8 cellular contexts compared by ENCODE assay signal in genomic region chrX:153667931-153668396, GRCh38. TPM values are rescaled to one million over a fixed set of nuclear protein-coding genes. Genes with fewer than 3 reads are reported as not detected.
DNase-seq lines count a peak whose midpoint lies in the region; ATAC-seq and TF ChIP-seq lines count a peak whose summit lies in the region.

No MANE protein-coding gene starts in this region.

- intact Hi-C loops in PC-3 (cut with micrococcal nuclease) = loop anchor here (1.0 to 5.0 kb wide), 3 partner anchors 59 to 131 kb away; no protein-coding TSS in a partner anchor

- H3K9me2 ChIP-seq in PC-3 (replicated peaks; ENCODE audit: low read length) = no peaks in the 10 kb centered on the region

- peaks cover 22% of the 10 kb centered on the region; the same call in 1 of the 2 replicates for H3K9me3 ChIP-seq in HUES6 (ENCODE audit: control insufficient read depth, insufficient read depth, low read depth, low read length)
- no peaks in the 10 kb centered on the region for H3K9me3 ChIP-seq in PC-3 (ENCODE audit: low read length)

- DNase-seq in GM12864 (ENCODE audit: low read depth) = peak; percentile 8
- DNase-seq in PC-3 = peak; percentile 82
- DNase-seq in activated T-cell treated with anti-CD3 and anti-CD28 coated beads, Interleukin-2, amount 50 U/mL, for 4 hours = peak; percentile 74
- peak; percentile 57 for DNase-seq in fibroblast of gingiva (ENCODE audit: low read depth)
- peak; percentile 79 for DNase-seq in natural killer cell treated with Interleukin-12 subunit alpha and Interleukin-12 subunit beta and Interleukin-15 and Interleukin-18, amount 100 ng/mL, for 72 hours (ENCODE audit: low spot score)
- DNase-seq in stimulated activated naive CD4-positive, alpha-beta T cell (lab: John Stamatoyannopoulos, UW) = peak; percentile 34 to 74 (median 64)

- H3K36me3 Mint-ChIP-seq in activated T-cell treated with anti-CD3 and anti-CD28 coated beads, Interleukin-2, amount 50 U/mL, for 4 hours (ENCODE audit: insufficient read depth) = no peaks in the 10 kb centered on the region
- no peaks in the 10 kb centered on the region for H3K36me3 Mint-ChIP-seq in natural killer cell treated with Interleukin-12 subunit alpha and Interleukin-12 subunit beta and Interleukin-15 and Interleukin-18, amount 100 ng/mL, for 72 hours

- H3K27me3 Mint-ChIP-seq in activated T-cell treated with anti-CD3 and anti-CD28 coated beads, Interleukin-2, amount 50 U/mL, for 4 hours (ENCODE audit: low read depth) = peaks cover 9% of the 10 kb centered on the region
- H3K27me3 Mint-ChIP-seq in natural killer cell treated with Interleukin-12 subunit alpha and Interleukin-12 subunit beta and Interleukin-15 and Interleukin-18, amount 100 ng/mL, for 72 hours = peaks cover 6 to 23% of the 10 kb centered on the region in 2 donors

- ATAC-seq in PC-3 (peak; percentile 87), HG03108 (IDR thresholded peaks at IDR 0.05; ENCODE audit: unreplicated experiment) (no peak)
- peak; percentile 79 to 82 for ATAC-seq in activated T-cell treated with anti-CD3 and anti-CD28 coated beads, Interleukin-2, amount 50 U/mL, for 4 hours
- peak; percentile 79 to 81 for ATAC-seq in natural killer cell treated with Interleukin-12 subunit alpha and Interleukin-12 subunit beta and Interleukin-15 and Interleukin-18, amount 100 ng/mL, for 72 hours

- peak overlapping the region; percentile 28 to 55 for H3K27ac Mint-ChIP-seq in natural killer cell treated with Interleukin-12 subunit alpha and Interleukin-12 subunit beta and Interleukin-15 and Interleukin-18, amount 100 ng/mL, for 72 hours

- H3K4me1 ChIP-seq in HUES6 (ENCODE audit: control insufficient read depth, insufficient read depth, low read length) (0 out of 2 replicates have a peak, but pooled peaks cover 3% of the 10 kb centered on the region), PC-3 (ENCODE audit: insufficient read depth, low read length) (no peaks in the 10 kb centered on the region)

- TF ChIP-seq CTCF in GM12864 (IDR thresholded peaks at IDR 0.05; ENCODE audit: low read depth, low read length, missing control alignments) = peak; percentile 75
- peak; percentile 93 for TF ChIP-seq CTCF in PC-3 (conservative IDR thresholded peaks at IDR 0.05; ENCODE audit: low read depth, low read length)

- H3K36me3 ChIP-seq in HUES6 (ENCODE audit: control insufficient read depth, insufficient read depth, low read length) = no peaks in the 10 kb centered on the region
- no peaks in the 10 kb centered on the region for H3K36me3 ChIP-seq in PC-3 (ENCODE audit: low read depth, low read length)

- H3K4me2 ChIP-seq in PC-3 (ENCODE audit: low read length) = peak overlapping the region; percentile 67

- H3K79me2 ChIP-seq in PC-3 (ENCODE audit: low read length) = no peaks in the 10 kb centered on the region

- peaks cover 36% of the 10 kb centered on the region; the same call in 1 of the 2 replicates for H3K27me3 ChIP-seq in HUES6 (ENCODE audit: control insufficient read depth, insufficient read depth, low read length)
- no peaks in the 10 kb centered on the region for H3K27me3 ChIP-seq in PC-3 (ENCODE audit: low read length)

- H3K9me3 Mint-ChIP-seq in activated T-cell treated with anti-CD3 and anti-CD28 coated beads, Interleukin-2, amount 50 U/mL, for 4 hours = no peaks in the 10 kb centered on the region
- H3K9me3 Mint-ChIP-seq in natural killer cell treated with Interleukin-12 subunit alpha and Interleukin-12 subunit beta and Interleukin-15 and Interleukin-18, amount 100 ng/mL, for 72 hours = no peaks in the 10 kb centered on the region

- H3K4me3 Mint-ChIP-seq in activated T-cell treated with anti-CD3 and anti-CD28 coated beads, Interleukin-2, amount 50 U/mL, for 4 hours = peak overlapping the region; percentile 77
- peak overlapping the region; percentile 47 for H3K4me3 Mint-ChIP-seq in natural killer cell treated with Interleukin-12 subunit alpha and Interleukin-12 subunit beta and Interleukin-15 and Interleukin-18, amount 100 ng/mL, for 72 hours

- H3K4me1 Mint-ChIP-seq in activated T-cell treated with anti-CD3 and anti-CD28 coated beads, Interleukin-2, amount 50 U/mL, for 4 hours (ENCODE audit: low read depth) = peaks cover 5% of the 10 kb centered on the region
- H3K4me1 Mint-ChIP-seq in natural killer cell treated with Interleukin-12 subunit alpha and Interleukin-12 subunit beta and Interleukin-15 and Interleukin-18, amount 100 ng/mL, for 72 hours (ENCODE audit: low read depth in 2 of 2) = peaks cover 7 to 12% of the 10 kb centered on the region in 2 donors

- H3K9ac ChIP-seq in HUES6 (ENCODE audit: low read length) (peak overlapping the region; percentile 39), PC-3 (ENCODE audit: low read length) (no peak overlapping the region)

- H3K4me3 ChIP-seq in GM12864 (ENCODE audit: low read depth, low read length) (no peak overlapping the region), HUES6 (ENCODE audit: low read depth, low read length) (peak overlapping the region; percentile 46), PC-3 (ENCODE audit: low read length) (peak overlapping the region; percentile 41; the same call in 1 of the 2 replicates)

- peak overlapping the region; percentile 64 for H2AFZ ChIP-seq in PC-3 (ENCODE audit: low read length)

- no peaks in the 10 kb centered on the region for H3F3A ChIP-seq in PC-3 (ENCODE audit: low read length, unreplicated experiment)

- BruUV-seq in PC-3 (replicated peaks; lab: Mats Ljungman, UMichigan) = no TSS peak

- POLR2A ChIA-PET in PC-3 (lab: Charles Lee; ENCODE audit: unreplicated experiment) = no interaction called here

- CTCF ChIA-PET in PC-3 (lab: Charles Lee) = interaction anchor here (0.5 to 1.7 kb wide), 8 partner anchors 10 to 391 kb away, joined by 3 to 9 read pairs (median 5); partner anchors contain the start of gene CCNQ

- no peak overlapping the region for H3K27ac ChIP-seq in HUES6 (ENCODE audit: low read depth, low read length)
- H3K27ac ChIP-seq in PC-3 (ENCODE audit: low read length) = no peak overlapping the region

- no peaks in the 10 kb centered on the region for H4K20me1 ChIP-seq in PC-3 (ENCODE audit: low read length)

RNA-seq across cellular contexts. Expression of gene PNCK, which starts 5.6 kb away (rescaled TPM):
- total RNA-seq in PC-3 (2014; rRNA removed) = 1.0 and 3.3 TPM in 2 replicates
- under 1 TPM; 0.26 to 0.71 (median 0.51) TPM for total RNA-seq in activated T-cell treated with anti-CD3 and anti-CD28 coated beads, Interleukin-2, amount 50 U/mL, for 4 hours
- not detected for total RNA-seq in natural killer cell treated with Interleukin-12 subunit alpha and Interleukin-12 subunit beta and Interleukin-15 and Interleukin-18, amount 100 ng/mL, for 72 hours

RNA-seq across cellular contexts. Expression of gene SLC6A8, which starts 19.8 kb away (rescaled TPM):
- 45.3 and 52.5 TPM in 2 replicates for total RNA-seq in PC-3 (2014; rRNA removed)
- 1 to 10 TPM; 1.1 to 1.9 (median 1.6) TPM for total RNA-seq in activated T-cell treated with anti-CD3 and anti-CD28 coated beads, Interleukin-2, amount 50 U/mL, for 4 hours
- 1 to 10 TPM; 2.3 to 4.1 TPM for total RNA-seq in natural killer cell treated with Interleukin-12 subunit alpha and Interleukin-12 subunit beta and Interleukin-15 and Interleukin-18, amount 100 ng/mL, for 72 hours

RNA-seq across cellular contexts. Expression of gene DUSP9, which starts 21.0 kb away (rescaled TPM):
- 10.7 and 13.0 TPM in 2 replicates for total RNA-seq in PC-3 (2014; rRNA removed)
- under 1 TPM; 0.11 to 0.42 (median 0.33) TPM for total RNA-seq in activated T-cell treated with anti-CD3 and anti-CD28 coated beads, Interleukin-2, amount 50 U/mL, for 4 hours
- not detected for total RNA-seq in natural killer cell treated with Interleukin-12 subunit alpha and Interleukin-12 subunit beta and Interleukin-15 and Interleukin-18, amount 100 ng/mL, for 72 hours

RNA-seq across cellular contexts. Expression of gene BCAP31, which starts 56.2 kb away (rescaled TPM):
- total RNA-seq in PC-3 (2014; rRNA removed) = 289 and 301 TPM in 2 replicates
- total RNA-seq in activated T-cell treated with anti-CD3 and anti-CD28 coated beads, Interleukin-2, amount 50 U/mL, for 4 hours = 100 to 1,000 TPM; 134 to 176 (median 151) TPM
- total RNA-seq in natural killer cell treated with Interleukin-12 subunit alpha and Interleukin-12 subunit beta and Interleukin-15 and Interleukin-18, amount 100 ng/mL, for 72 hours = 100 to 1,000 TPM; 156 to 159 TPM

RNA-seq across cellular contexts. Expression of gene ABCD1, which starts 56.7 kb away (rescaled TPM):
- total RNA-seq in PC-3 (2014; rRNA removed) = 44.4 and 48.6 TPM in 2 replicates
- total RNA-seq in activated T-cell treated with anti-CD3 and anti-CD28 coated beads, Interleukin-2, amount 50 U/mL, for 4 hours = 1 to 10 TPM; 2.6 to 3.4 (median 3.1) TPM
- 10 to 100 TPM in 1 of 2 donors, 1 to 10 TPM in 1; 7.4 to 12.2 TPM for total RNA-seq in natural killer cell treated with Interleukin-12 subunit alpha and Interleukin-12 subunit beta and Interleukin-15 and Interleukin-18, amount 100 ng/mL, for 72 hours

Comparison
In these comparisons a context has a peak if more than half of its experiments do, and no peak if none do; other contexts are left out.
1. DNase-seq: peak in every context shown above with its lines; median percentile 82 in PC-3; 79 in natural killer cell treated with Interleukin-12 subunit alpha and Interleukin-12 subunit beta and Interleukin-15 and Interleukin-18, amount 100 ng/mL, for 72 hours; 74 in activated T-cell treated with anti-CD3 and anti-CD28 coated beads, Interleukin-2, amount 50 U/mL, for 4 hours; 64 in stimulated activated naive CD4-positive, alpha-beta T cell; 57 in fibroblast of gingiva; 8 in GM12864.